ENCODE assay signal across 26 cellular contexts in the genomic region with DNA sequence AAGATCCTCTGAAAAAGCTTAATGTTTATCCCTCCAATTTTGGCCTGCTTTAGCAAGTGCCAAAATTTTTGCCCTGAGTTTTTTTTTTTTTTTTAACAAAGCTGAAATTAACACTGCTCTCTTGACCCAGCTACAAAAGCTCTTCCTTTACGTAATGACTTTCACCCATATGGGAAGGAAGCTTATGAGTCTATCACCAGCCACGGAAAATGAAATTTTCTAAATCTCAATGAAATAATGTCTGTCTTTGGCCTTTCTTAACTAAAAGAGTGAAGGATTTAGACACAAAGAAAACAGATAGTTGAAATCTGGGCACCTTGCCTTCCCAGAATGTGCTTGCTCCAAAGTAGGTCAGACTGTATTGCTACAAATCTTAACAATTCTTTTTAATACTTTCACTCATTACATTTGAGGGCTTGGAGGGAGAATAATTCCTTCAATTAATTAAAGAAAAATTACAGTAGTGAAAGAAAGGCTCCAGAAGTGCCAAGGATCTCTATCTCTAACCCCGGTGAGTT.
"Had no signal": no experiment of that assay in that cellular context is flagged by ENCODE, and none has a peak within 500 bp of the region (broad histone marks: within the 10 kb centered on the region; RNA-seq: fewer than 3 reads in every experiment).

No MANE protein-coding gene starts in this region.

- H3K4me3 Mint-ChIP-seq: dendritic cell treated with granulocyte-macrophage colony-stimulating factor and Interleukin-4, amounts not matched to agents 40 ng/mL and 50 ng/mL, for 4 days; endodermal cell; naive thymus-derived CD4-positive, alpha-beta T cell; nephron; neural progenitor cell; stimulated activated effector memory CD8-positive, alpha-beta T cell treated with anti-CD3 and anti-CD28 coated beads, Interleukin-12 subunit alpha, Interleukin-12 subunit beta, amount 100 ng/mL, for 72 hours had no signal

- H3K4me3 ChIP-seq: colonic mucosa, neural progenitor cell, stomach, thoracic aorta, transverse colon, upper lobe of right lung, uterus had no signal

- H3K27me3 ChIP-seq: colonic mucosa, neural progenitor cell, stomach, transverse colon, upper lobe of right lung, uterus had no signal

- H3K27ac ChIP-seq: colonic mucosa, epithelial cell of prostate, neural progenitor cell, parathyroid adenoma, stomach, thoracic aorta, transverse colon, upper lobe of right lung, uterus had no signal

- ATAC-seq: esophagus mucosa; left lobe of liver; naive thymus-derived CD4-positive, alpha-beta T cell; stimulated activated effector memory CD8-positive, alpha-beta T cell treated with anti-CD3 and anti-CD28 coated beads, Interleukin-12 subunit alpha, Interleukin-12 subunit beta, amount 100 ng/mL, for 72 hours; upper lobe of right lung had no signal

- DNase-seq: colonic mucosa; effector CD8-positive, alpha-beta T cell; endodermal cell; foreskin melanocyte; head of caudate nucleus; mesendoderm; midbrain; naive thymus-derived CD4-positive, alpha-beta T cell; stimulated activated CD4-positive, alpha-beta T cell treated with anti-CD3 and anti-CD28 coated beads, Interleukin-2, amount 100 ng/mL, for 24 hours; stimulated activated CD4-positive, alpha-beta T cell treated with anti-CD3 and anti-CD28 coated beads, Interleukin-4, amount 100 ng/mL, for 24 hours; stimulated activated naive CD4-positive, alpha-beta T cell treated with Interleukin-2 at 50 U/mL for 16 hours; stomach; substantia nigra; transverse colon; upper lobe of right lung; uterus had no signal

- H3K79me2 ChIP-seq: parathyroid adenoma had no signal

- H3K9me3 Mint-ChIP-seq: endodermal cell; nephron; stimulated activated effector memory CD8-positive, alpha-beta T cell treated with anti-CD3 and anti-CD28 coated beads, Interleukin-12 subunit alpha, Interleukin-12 subunit beta, amount 100 ng/mL, for 72 hours had no signal

- H3K36me3 ChIP-seq: colonic mucosa, neural progenitor cell, stomach, thoracic aorta, transverse colon, upper lobe of right lung, uterus had no signal

- H3K4me2 ChIP-seq: neural progenitor cell had no signal

- H3K9ac ChIP-seq: neural progenitor cell, parathyroid adenoma had no signal

- H3K9me3 ChIP-seq: colonic mucosa, stomach, thoracic aorta, transverse colon, upper lobe of right lung, uterus had no signal

- H3K4me1 Mint-ChIP-seq: naive thymus-derived CD4-positive, alpha-beta T cell; neural progenitor cell; stimulated activated effector memory CD8-positive, alpha-beta T cell treated with anti-CD3 and anti-CD28 coated beads, Interleukin-12 subunit alpha, Interleukin-12 subunit beta, amount 100 ng/mL, for 72 hours had no signal

- H3K27ac Mint-ChIP-seq: dendritic cell treated with granulocyte-macrophage colony-stimulating factor and Interleukin-4, amounts not matched to agents 40 ng/mL and 50 ng/mL, for 4 days; endodermal cell; naive thymus-derived CD4-positive, alpha-beta T cell; nephron; neural progenitor cell; progenitor cell of endocrine pancreas; stimulated activated effector memory CD8-positive, alpha-beta T cell treated with anti-CD3 and anti-CD28 coated beads, Interleukin-12 subunit alpha, Interleukin-12 subunit beta, amount 100 ng/mL, for 72 hours had no signal

- H2AFZ ChIP-seq: neural progenitor cell, parathyroid adenoma had no signal

- H3K36me3 Mint-ChIP-seq: naive thymus-derived CD4-positive, alpha-beta T cell; neural progenitor cell; stimulated activated effector memory CD8-positive, alpha-beta T cell treated with anti-CD3 and anti-CD28 coated beads, Interleukin-12 subunit alpha, Interleukin-12 subunit beta, amount 100 ng/mL, for 72 hours had no signal

- H3K4me1 ChIP-seq: colonic mucosa, neural progenitor cell, parathyroid adenoma, transverse colon, upper lobe of right lung, uterus had no signal
